8 cellular contexts compared by ENCODE assay signal in the genomic region with DNA sequence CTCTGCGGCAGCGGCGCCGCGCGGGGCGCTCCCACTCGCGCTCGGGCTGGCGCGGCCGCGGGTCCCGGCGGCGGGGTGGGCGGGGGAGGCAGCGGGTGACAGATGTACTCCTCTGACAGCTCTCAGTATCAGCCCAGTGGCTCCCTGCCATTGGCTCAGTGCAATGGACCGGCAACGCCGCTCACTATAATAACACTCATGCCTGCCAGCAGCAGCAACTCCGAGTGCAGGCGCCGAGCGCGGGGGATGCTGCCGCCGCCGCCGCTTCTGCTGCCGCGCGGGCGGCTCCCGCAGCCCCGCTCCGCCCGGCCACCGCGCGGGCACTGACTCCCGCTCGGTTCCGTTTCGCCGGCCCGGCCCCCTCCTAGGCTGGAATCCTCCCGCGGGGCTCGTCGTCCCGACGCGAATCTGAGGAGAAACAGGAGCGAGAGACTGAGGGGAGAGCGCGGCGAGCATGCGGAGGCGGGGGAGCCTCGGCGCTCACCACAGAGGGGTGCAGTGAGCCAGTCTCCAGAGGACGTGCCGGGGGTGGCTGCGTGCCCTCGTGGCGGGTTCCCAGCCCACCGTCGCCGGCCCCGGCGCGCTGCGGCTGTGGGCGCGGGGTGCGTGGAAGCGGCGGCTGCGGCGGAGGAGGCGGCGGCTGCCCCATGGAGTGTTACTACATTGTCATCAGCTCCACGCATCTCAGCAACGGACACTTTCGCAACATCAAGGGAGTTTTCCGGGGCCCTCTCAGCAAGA. TPM values are rescaled to one million over a fixed set of nuclear protein-coding genes. Genes with fewer than 3 reads are reported as not detected.
DNase-seq lines count a peak whose midpoint lies in the region; ATAC-seq and FAIRE-seq lines count a peak whose summit lies in the region.

A gene (plus strand): TSS at position 217 of the 741 bp plus-strand sequence. CDS start 431 bp downstream, at position 648.

- no peak within 1 kb of the TSS for H3K27ac ChIP-seq in neuronal stem cell (replicated peaks; ENCODE audit: low read length)

- H3K4me1 Mint-ChIP-seq in activated naive CD8-positive, alpha-beta T cell (ENCODE audit: low read depth): peaks cover 19% of the 10 kb centered on the region

- intact Hi-C loops in Right ventricle myocardium inferior (cut with DNase I): no loop called here

- WGBS in neuronal stem cell (ENCODE audit: extremely low coverage in 2 of 2, insufficient read length in 2 of 2, insufficient replicate concordance in 1 of 2), 2 donors: no CpG with 5 or more reads among the region's 88 CpGs

- no peaks in the 10 kb centered on the region for H3K9me3 Mint-ChIP-seq in activated naive CD8-positive, alpha-beta T cell (ENCODE audit: low read depth)

- H4K8ac ChIP-seq in neuronal stem cell (ENCODE audit: low read depth, low read length): no peak within 1 kb of the TSS

- FAIRE-seq in GM19239 (lab: Jason Lieb, UNC): peak; percentile 64

- H3K4ac ChIP-seq in neuronal stem cell (ENCODE audit: low read length): no peak within 1 kb of the TSS

- peak within 1 kb of the TSS; percentile 99 for H2AFZ ChIP-seq in neuronal stem cell (ENCODE audit: low read length)

- H3K9me3 ChIP-seq in neuronal stem cell (replicated peaks in 1 of 2; ENCODE audit: control insufficient read depth in 2 of 2, insufficient read depth in 1 of 2, low read depth in 1 of 2, low read length in 2 of 2): no peaks in the 10 kb centered on the region

- no peak within 1 kb of the TSS for H4K91ac ChIP-seq in neuronal stem cell (ENCODE audit: low read depth, low read length, poor library complexity)

- H3K14ac ChIP-seq in neuronal stem cell (ENCODE audit: low read length): peak within 1 kb of the TSS; percentile 89

- ATAC-seq in HG03135 (IDR thresholded peaks at IDR 0.05; ENCODE audit: unreplicated experiment): peak; percentile 86
- ATAC-seq in Right ventricle myocardium inferior: peak; percentile 71

- H2BK15ac ChIP-seq in neuronal stem cell (ENCODE audit: low read length): peak within 1 kb of the TSS; percentile 94

- H3K27ac Mint-ChIP-seq in activated naive CD8-positive, alpha-beta T cell: no peak within 1 kb of the TSS

- H3K4me3 Mint-ChIP-seq in activated naive CD8-positive, alpha-beta T cell: peak within 1 kb of the TSS; percentile 84

- H3K18ac ChIP-seq in neuronal stem cell (ENCODE audit: low read length): peak within 1 kb of the TSS; percentile 87

- peak within 1 kb of the TSS; percentile 55 to 93 for H3K4me3 ChIP-seq in neuronal stem cell (ENCODE audit: low read length in 2 of 2)

- no peak within 1 kb of the TSS for H2BK120ac ChIP-seq in neuronal stem cell (ENCODE audit: low read depth, low read length)

- H3K36me3 ChIP-seq in neuronal stem cell (replicated peaks in 1 of 2; ENCODE audit: control insufficient read depth in 2 of 2, insufficient read depth in 2 of 2, low read length in 2 of 2): no peaks in the 10 kb centered on the region

- peak within 1 kb of the TSS; percentile 73 for H2BK12ac ChIP-seq in neuronal stem cell (ENCODE audit: low read length)

- H3K79me1 ChIP-seq in neuronal stem cell (ENCODE audit: low read depth, low read length): peaks cover 1% of the 10 kb centered on the region

- H3K27me3 ChIP-seq in neuronal stem cell (ENCODE audit: control insufficient read depth in 3 of 3, insufficient read depth in 3 of 3, low read depth in 1 of 3, low read length in 3 of 3): peaks cover 0 to 7% (median 4%) of the 10 kb centered on the region in 3 experiments

- no peak within 1 kb of the TSS for H2BK5ac ChIP-seq in neuronal stem cell (ENCODE audit: low read length)

- H3K4me2 ChIP-seq in neuronal stem cell (ENCODE audit: insufficient read depth, low read length, poor library complexity, severe bottlenecking): peak within 1 kb of the TSS; percentile 93

- peaks cover 34% of the 10 kb centered on the region for H3K27me3 Mint-ChIP-seq in activated naive CD8-positive, alpha-beta T cell

- peak within 1 kb of the TSS; percentile 65 for H3K23ac ChIP-seq in neuronal stem cell (ENCODE audit: low read depth, low read length, poor library complexity)

- peak within 1 kb of the TSS; percentile 91 for H3K9ac ChIP-seq in neuronal stem cell (ENCODE audit: low read depth, low read length, poor library complexity)

- DNase-seq in DMS 273 treated with DMSO at 0.1 percent for 48 hours (lab: John Stamatoyannopoulos, UW) (peak; percentile 60), GM19239 (ENCODE audit: insufficient read length, low spot score) (peak; percentile 60), NCI-H526 treated with DMSO at 0.1 percent for 48 hours (lab: John Stamatoyannopoulos, UW) (peak; percentile 82), Right ventricle myocardium inferior (ENCODE audit: missing footprints) (peak; percentile 87), neuronal stem cell (ENCODE audit: low spot score) (peak; percentile 50), HT-29 (ENCODE audit: low spot score) (no peak)

- no peaks in the 10 kb centered on the region for H3K36me3 Mint-ChIP-seq in activated naive CD8-positive, alpha-beta T cell

- H2AK5ac ChIP-seq in neuronal stem cell (ENCODE audit: low read depth, low read length): no peak within 1 kb of the TSS

- peaks cover 0 to 3% of the 10 kb centered on the region in 2 donors for H3K4me1 ChIP-seq in neuronal stem cell (ENCODE audit: control insufficient read depth in 2 of 2, insufficient read depth in 1 of 2, low read depth in 1 of 2, low read length in 2 of 2)

RNA-seq across cellular contexts. Expression of the gene that starts here (rescaled TPM):
- total RNA-seq in Right ventricle myocardium inferior: 0.05 TPM
- polyA plus RNA-seq in neuronal stem cell (2013, experiment 1 of 2): 0.04 TPM
- 0.08 TPM for polyA plus RNA-seq in neuronal stem cell (2013, experiment 2 of 2)
- not detected in 2 replicates for total RNA-seq in HT-29 (2014; rRNA removed; shearing (Covaris generic))

Comparison
In these comparisons a context has a peak if more than half of its experiments do, and no peak if none do; other contexts are left out.
1. Peak in DNase-seq and ATAC-seq in Right ventricle myocardium inferior; RNA of the gene not detected or under 1 TPM.